20 cellular contexts compared by ENCODE assay signal in genomic region chr12:51883998-51884675, GRCh38. TPM values are rescaled to one million over a fixed set of nuclear protein-coding genes. Genes with fewer than 3 reads are reported as not detected.
"Had no signal": no experiment of that assay in that cellular context is flagged by ENCODE, and none has a peak within 500 bp of the region (broad histone marks: within the 10 kb centered on the region; RNA-seq: fewer than 3 reads in every experiment).

No MANE protein-coding gene starts in this region.

- H3K27ac ChIP-seq: cardiac muscle cell had no signal

- H3K4me3 ChIP-seq: cardiac muscle cell, gastrocnemius medialis, heart left ventricle, lung had no signal

- H3K36me3 Mint-ChIP-seq: natural killer cell; stimulated activated memory B cell treated with anti-CD40 and anti-IgM and Interleukin-4, amounts not matched to agents 10 μg/mL and 1 μg/mL and 100 μg/mL, for 72 hours had no signal

- H3K4me3 Mint-ChIP-seq: activated B cell treated with CpG ODN at 0.5 μM for 24 hours; activated CD8-positive, alpha-beta T cell treated with anti-CD3 and anti-CD28 coated beads for 36 hours; activated T-cell treated with anti-CD3 and anti-CD28 coated beads, Interleukin-2, amount 50 U/mL, for 72 hours; endodermal cell; natural killer cell; stimulated activated memory B cell treated with anti-CD40 and anti-IgM and Interleukin-4, amounts not matched to agents 10 μg/mL and 1 μg/mL and 100 μg/mL, for 72 hours had no signal

- H3K27ac Mint-ChIP-seq: activated B cell treated with CpG ODN at 0.5 μM for 24 hours; activated CD8-positive, alpha-beta T cell treated with anti-CD3 and anti-CD28 coated beads for 36 hours; endodermal cell; stimulated activated memory B cell treated with anti-CD40 and anti-IgM and Interleukin-4, amounts not matched to agents 10 μg/mL and 1 μg/mL and 100 μg/mL, for 72 hours had no signal

- H3K9me3 ChIP-seq: gastrocnemius medialis, heart left ventricle, neutrophil had no signal

- H3K9me3 Mint-ChIP-seq: endodermal cell, natural killer cell had no signal

- DNase-seq: activated B cell treated with CpG ODN at 0.5 μM for 24 hours; activated CD4-positive, alpha-beta T cell treated with anti-CD3 and anti-CD28 coated beads for 48 hours; activated CD8-positive, alpha-beta memory T cell treated with anti-CD3 and anti-CD28 coated beads, Interleukin-2, amount 50 U/mL, for 4 hours; activated CD8-positive, alpha-beta T cell treated with anti-CD3 and anti-CD28 coated beads for 36 hours; activated gamma-delta T cell treated with Interleukin-2 at 50 U/mL for 16 hours; gastrocnemius medialis; heart left ventricle; natural killer cell; stimulated activated CD4-positive, alpha-beta T cell treated with anti-CD3 and anti-CD28 coated beads, Interleukin-2, amount 100 ng/mL, for 48 hours had no signal

- FAIRE-seq: astrocyte, TTC549 had no signal

- ATAC-seq: activated CD8-positive, alpha-beta T cell treated with anti-CD3 and anti-CD28 coated beads for 36 hours; gastrocnemius medialis; heart left ventricle; natural killer cell; stimulated activated memory B cell treated with anti-CD40 and anti-IgM and Interleukin-4, amounts not matched to agents 10 μg/mL and 1 μg/mL and 100 μg/mL, for 72 hours had no signal

- H3K36me3 ChIP-seq: cardiac muscle cell, gastrocnemius medialis, heart left ventricle, neutrophil had no signal

- H3K27me3 ChIP-seq: cardiac muscle cell, heart left ventricle had no signal

RNA-seq across cellular contexts. Expression of gene ANKRD33, which starts 3.8 kb away (rescaled TPM):
- total RNA-seq: activated B cell treated with CpG ODN at 0.5 μM for 24 hours; activated CD8-positive, alpha-beta T cell treated with anti-CD3 and anti-CD28 coated beads for 36 hours; activated T-cell treated with anti-CD3 and anti-CD28 coated beads, Interleukin-2, amount 50 U/mL, for 72 hours; astrocyte; gastrocnemius medialis; heart left ventricle; natural killer cell; posterior vena cava; T-helper 2 cell treated with Interferon-gamma antibody and Interleukin-4, amounts not matched to agents 100 ng/mL and 5 ng/mL, for 36 hours; urinary bladder had no signal
- polyA plus RNA-seq: cardiac muscle cell, heart left ventricle, urinary bladder had no signal

RNA-seq across cellular contexts. Expression of gene ACVRL1, which starts 23.2 kb away (rescaled TPM):
- total RNA-seq: activated B cell treated with CpG ODN at 0.5 μM for 24 hours; activated CD8-positive, alpha-beta T cell treated with anti-CD3 and anti-CD28 coated beads for 36 hours; activated T-cell treated with anti-CD3 and anti-CD28 coated beads, Interleukin-2, amount 50 U/mL, for 72 hours; T-helper 2 cell treated with Interferon-gamma antibody and Interleukin-4, amounts not matched to agents 100 ng/mL and 5 ng/mL, for 36 hours had no signal
- polyA plus RNA-seq: cardiac muscle cell had no signal
